Comparison of ENCODE assay signal across 1 cellular context in the genomic region with DNA sequence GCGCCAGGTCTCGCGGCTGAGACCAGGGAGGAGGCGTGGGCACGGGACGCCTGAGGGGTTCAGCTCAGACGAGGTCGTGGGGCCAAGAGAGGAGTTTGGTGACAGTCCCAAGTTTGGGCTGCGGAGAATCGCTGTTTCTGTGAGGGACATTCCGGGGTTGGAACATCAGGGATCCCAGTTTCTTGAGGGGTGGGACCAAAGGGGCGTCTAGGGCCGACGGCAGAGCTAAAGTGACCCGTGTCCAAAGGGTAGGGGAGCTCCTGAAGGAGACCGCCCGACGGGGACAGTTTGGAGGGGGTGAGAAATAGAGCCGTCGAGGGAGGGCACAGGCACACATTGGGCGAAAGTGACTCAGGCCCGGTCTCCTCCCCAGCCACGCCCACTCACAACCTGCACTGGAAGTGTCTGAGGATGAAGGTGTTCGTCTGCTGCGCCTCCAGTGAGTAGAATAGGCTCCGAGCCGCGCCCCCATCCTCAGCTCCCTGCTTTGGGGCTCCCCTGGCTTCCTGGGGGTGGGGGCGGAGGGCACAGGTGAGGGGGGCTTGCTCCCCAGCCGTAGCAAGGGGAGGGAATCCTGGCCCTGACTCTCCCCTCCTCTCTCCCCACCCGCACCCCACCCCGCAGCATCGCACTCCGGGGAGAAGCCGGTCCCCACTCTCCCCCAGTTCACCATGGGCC.
TF ChIP-seq lines count a peak whose summit lies in the region.

No MANE protein-coding gene starts in this region.

TF ChIP-seq in K562, 482 proteins besides CTCF, POLR2A, EP300 and RAD21 (continued from another document):
- TF ChIP-seq, protein P1, sequence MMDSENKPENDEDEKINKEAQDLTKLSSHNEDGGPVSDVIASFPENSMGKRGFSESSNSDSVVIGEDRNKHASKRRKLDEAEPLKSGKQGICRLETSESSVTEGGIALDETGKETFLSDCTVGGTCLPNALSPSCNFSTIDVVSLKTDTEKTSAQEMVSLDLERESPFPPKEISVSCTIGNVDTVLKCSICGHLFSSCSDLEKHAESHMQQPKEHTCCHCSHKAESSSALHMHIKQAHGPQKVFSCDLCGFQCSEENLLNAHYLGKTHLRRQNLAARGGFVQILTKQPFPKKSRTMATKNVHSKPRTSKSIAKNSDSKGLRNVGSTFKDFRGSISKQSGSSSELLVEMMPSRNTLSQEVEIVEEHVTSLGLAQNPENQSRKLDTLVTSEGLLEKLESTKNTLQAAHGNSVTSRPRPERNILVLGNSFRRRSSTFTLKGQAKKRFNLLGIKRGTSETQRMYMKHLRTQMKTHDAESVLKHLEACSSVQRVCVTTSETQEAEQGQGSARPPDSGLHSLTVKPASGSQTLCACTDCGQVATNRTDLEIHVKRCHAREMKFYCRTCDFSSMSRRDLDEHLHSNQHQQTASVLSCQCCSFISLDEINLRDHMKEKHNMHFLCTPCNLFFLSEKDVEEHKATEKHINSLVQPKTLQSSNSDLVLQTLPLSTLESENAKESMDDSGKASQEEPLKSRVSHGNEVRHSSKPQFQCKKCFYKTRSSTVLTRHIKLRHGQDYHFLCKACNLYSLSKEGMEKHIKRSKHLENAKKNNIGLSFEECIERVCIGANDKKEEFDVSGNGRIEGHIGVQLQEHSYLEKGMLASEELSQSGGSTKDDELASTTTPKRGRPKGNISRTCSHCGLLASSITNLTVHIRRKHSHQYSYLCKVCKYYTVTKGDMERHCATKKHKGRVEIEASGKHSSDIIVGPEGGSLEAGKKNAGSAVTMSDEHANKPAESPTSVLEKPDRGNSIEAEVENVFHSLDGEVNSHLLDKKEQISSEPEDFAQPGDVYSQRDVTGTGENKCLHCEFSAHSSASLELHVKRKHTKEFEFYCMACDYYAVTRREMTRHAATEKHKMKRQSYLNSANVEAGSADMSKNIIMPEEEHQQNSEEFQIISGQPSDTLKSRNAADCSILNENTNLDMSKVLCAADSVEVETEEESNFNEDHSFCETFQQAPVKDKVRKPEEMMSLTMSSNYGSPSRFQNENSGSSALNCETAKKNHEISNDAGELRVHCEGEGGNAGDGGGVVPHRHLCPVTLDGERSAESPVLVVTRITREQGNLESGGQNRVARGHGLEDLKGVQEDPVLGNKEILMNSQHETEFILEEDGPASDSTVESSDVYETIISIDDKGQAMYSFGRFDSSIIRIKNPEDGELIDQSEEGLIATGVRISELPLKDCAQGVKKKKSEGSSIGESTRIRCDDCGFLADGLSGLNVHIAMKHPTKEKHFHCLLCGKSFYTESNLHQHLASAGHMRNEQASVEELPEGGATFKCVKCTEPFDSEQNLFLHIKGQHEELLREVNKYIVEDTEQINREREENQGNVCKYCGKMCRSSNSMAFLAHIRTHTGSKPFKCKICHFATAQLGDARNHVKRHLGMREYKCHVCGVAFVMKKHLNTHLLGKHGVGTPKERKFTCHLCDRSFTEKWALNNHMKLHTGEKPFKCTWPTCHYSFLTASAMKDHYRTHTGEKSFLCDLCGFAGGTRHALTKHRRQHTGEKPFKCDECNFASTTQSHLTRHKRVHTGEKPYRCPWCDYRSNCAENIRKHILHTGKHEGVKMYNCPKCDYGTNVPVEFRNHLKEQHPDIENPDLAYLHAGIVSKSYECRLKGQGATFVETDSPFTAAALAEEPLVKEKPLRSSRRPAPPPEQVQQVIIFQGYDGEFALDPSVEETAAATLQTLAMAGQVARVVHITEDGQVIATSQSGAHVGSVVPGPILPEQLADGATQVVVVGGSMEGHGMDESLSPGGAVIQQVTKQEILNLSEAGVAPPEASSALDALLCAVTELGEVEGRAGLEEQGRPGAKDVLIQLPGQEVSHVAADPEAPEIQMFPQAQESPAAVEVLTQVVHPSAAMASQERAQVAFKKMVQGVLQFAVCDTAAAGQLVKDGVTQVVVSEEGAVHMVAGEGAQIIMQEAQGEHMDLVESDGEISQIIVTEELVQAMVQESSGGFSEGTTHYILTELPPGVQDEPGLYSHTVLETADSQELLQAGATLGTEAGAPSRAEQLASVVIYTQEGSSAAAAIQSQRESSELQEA (IDR thresholded peaks at IDR 0.05; ENCODE audit: low read depth) = no peak
- TF ChIP-seq MCM3 (IDR thresholded peaks at IDR 0.05) = no peak
- TF ChIP-seq ZNF224 (CRISPR knock-in tag; IDR thresholded peaks at IDR 0.05) = no peak
- TF ChIP-seq, protein P2, sequence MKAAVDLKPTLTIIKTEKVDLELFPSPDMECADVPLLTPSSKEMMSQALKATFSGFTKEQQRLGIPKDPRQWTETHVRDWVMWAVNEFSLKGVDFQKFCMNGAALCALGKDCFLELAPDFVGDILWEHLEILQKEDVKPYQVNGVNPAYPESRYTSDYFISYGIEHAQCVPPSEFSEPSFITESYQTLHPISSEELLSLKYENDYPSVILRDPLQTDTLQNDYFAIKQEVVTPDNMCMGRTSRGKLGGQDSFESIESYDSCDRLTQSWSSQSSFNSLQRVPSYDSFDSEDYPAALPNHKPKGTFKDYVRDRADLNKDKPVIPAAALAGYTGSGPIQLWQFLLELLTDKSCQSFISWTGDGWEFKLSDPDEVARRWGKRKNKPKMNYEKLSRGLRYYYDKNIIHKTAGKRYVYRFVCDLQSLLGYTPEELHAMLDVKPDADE (conservative IDR thresholded peaks at IDR 0.05; ENCODE audit: control insufficient read depth, low read depth, low read length) = 0 out of 2 replicates have a peak, but pooled peaks have one; percentile 27
- TF ChIP-seq PHF8 (IDR thresholded peaks at IDR 0.05; ENCODE audit: borderline replicate concordance, low read length) = peak; percentile 23; the same call in 1 of the 2 replicates
- TF ChIP-seq ZSCAN29 (IDR thresholded peaks at IDR 0.05) = no peak
- TF ChIP-seq KHSRP (IDR thresholded peaks at IDR 0.05) = no peak
- peak; percentile 43; the same call in 1 of the 2 replicates for TF ChIP-seq EGR1 (conservative IDR thresholded peaks at IDR 0.05)
- TF ChIP-seq, protein P3, sequence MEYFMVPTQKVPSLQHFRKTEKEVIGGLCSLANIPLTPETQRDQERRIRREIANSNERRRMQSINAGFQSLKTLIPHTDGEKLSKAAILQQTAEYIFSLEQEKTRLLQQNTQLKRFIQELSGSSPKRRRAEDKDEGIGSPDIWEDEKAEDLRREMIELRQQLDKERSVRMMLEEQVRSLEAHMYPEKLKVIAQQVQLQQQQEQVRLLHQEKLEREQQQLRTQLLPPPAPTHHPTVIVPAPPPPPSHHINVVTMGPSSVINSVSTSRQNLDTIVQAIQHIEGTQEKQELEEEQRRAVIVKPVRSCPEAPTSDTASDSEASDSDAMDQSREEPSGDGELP (CRISPR knock-in tag; IDR thresholded peaks at IDR 0.05; ENCODE audit: borderline replicate concordance) = no peak
- TF ChIP-seq, protein P4, sequence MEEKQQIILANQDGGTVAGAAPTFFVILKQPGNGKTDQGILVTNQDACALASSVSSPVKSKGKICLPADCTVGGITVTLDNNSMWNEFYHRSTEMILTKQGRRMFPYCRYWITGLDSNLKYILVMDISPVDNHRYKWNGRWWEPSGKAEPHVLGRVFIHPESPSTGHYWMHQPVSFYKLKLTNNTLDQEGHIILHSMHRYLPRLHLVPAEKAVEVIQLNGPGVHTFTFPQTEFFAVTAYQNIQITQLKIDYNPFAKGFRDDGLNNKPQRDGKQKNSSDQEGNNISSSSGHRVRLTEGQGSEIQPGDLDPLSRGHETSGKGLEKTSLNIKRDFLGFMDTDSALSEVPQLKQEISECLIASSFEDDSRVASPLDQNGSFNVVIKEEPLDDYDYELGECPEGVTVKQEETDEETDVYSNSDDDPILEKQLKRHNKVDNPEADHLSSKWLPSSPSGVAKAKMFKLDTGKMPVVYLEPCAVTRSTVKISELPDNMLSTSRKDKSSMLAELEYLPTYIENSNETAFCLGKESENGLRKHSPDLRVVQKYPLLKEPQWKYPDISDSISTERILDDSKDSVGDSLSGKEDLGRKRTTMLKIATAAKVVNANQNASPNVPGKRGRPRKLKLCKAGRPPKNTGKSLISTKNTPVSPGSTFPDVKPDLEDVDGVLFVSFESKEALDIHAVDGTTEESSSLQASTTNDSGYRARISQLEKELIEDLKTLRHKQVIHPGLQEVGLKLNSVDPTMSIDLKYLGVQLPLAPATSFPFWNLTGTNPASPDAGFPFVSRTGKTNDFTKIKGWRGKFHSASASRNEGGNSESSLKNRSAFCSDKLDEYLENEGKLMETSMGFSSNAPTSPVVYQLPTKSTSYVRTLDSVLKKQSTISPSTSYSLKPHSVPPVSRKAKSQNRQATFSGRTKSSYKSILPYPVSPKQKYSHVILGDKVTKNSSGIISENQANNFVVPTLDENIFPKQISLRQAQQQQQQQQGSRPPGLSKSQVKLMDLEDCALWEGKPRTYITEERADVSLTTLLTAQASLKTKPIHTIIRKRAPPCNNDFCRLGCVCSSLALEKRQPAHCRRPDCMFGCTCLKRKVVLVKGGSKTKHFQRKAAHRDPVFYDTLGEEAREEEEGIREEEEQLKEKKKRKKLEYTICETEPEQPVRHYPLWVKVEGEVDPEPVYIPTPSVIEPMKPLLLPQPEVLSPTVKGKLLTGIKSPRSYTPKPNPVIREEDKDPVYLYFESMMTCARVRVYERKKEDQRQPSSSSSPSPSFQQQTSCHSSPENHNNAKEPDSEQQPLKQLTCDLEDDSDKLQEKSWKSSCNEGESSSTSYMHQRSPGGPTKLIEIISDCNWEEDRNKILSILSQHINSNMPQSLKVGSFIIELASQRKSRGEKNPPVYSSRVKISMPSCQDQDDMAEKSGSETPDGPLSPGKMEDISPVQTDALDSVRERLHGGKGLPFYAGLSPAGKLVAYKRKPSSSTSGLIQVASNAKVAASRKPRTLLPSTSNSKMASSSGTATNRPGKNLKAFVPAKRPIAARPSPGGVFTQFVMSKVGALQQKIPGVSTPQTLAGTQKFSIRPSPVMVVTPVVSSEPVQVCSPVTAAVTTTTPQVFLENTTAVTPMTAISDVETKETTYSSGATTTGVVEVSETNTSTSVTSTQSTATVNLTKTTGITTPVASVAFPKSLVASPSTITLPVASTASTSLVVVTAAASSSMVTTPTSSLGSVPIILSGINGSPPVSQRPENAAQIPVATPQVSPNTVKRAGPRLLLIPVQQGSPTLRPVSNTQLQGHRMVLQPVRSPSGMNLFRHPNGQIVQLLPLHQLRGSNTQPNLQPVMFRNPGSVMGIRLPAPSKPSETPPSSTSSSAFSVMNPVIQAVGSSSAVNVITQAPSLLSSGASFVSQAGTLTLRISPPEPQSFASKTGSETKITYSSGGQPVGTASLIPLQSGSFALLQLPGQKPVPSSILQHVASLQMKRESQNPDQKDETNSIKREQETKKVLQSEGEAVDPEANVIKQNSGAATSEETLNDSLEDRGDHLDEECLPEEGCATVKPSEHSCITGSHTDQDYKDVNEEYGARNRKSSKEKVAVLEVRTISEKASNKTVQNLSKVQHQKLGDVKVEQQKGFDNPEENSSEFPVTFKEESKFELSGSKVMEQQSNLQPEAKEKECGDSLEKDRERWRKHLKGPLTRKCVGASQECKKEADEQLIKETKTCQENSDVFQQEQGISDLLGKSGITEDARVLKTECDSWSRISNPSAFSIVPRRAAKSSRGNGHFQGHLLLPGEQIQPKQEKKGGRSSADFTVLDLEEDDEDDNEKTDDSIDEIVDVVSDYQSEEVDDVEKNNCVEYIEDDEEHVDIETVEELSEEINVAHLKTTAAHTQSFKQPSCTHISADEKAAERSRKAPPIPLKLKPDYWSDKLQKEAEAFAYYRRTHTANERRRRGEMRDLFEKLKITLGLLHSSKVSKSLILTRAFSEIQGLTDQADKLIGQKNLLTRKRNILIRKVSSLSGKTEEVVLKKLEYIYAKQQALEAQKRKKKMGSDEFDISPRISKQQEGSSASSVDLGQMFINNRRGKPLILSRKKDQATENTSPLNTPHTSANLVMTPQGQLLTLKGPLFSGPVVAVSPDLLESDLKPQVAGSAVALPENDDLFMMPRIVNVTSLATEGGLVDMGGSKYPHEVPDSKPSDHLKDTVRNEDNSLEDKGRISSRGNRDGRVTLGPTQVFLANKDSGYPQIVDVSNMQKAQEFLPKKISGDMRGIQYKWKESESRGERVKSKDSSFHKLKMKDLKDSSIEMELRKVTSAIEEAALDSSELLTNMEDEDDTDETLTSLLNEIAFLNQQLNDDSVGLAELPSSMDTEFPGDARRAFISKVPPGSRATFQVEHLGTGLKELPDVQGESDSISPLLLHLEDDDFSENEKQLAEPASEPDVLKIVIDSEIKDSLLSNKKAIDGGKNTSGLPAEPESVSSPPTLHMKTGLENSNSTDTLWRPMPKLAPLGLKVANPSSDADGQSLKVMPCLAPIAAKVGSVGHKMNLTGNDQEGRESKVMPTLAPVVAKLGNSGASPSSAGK (IDR thresholded peaks at IDR 0.05) = peak; percentile 63; the same call in 1 of the 2 replicates
- no peak for TF ChIP-seq ZNF644 (tag; IDR thresholded peaks at IDR 0.05; ENCODE audit: low read depth)
- TF ChIP-seq TEAD4 (IDR thresholded peaks at IDR 0.05; ENCODE audit: low read length) = 0 out of 2 replicates have a peak, but pooled peaks have one; percentile 19
- no peak for TF ChIP-seq TEAD4 (CRISPR knock-in tag; IDR thresholded peaks at IDR 0.05; ENCODE audit: borderline replicate concordance)
- TF ChIP-seq, protein P5, sequence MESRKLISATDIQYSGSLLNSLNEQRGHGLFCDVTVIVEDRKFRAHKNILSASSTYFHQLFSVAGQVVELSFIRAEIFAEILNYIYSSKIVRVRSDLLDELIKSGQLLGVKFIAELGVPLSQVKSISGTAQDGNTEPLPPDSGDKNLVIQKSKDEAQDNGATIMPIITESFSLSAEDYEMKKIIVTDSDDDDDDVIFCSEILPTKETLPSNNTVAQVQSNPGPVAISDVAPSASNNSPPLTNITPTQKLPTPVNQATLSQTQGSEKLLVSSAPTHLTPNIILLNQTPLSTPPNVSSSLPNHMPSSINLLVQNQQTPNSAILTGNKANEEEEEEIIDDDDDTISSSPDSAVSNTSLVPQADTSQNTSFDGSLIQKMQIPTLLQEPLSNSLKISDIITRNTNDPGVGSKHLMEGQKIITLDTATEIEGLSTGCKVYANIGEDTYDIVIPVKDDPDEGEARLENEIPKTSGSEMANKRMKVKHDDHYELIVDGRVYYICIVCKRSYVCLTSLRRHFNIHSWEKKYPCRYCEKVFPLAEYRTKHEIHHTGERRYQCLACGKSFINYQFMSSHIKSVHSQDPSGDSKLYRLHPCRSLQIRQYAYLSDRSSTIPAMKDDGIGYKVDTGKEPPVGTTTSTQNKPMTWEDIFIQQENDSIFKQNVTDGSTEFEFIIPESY (CRISPR knock-in tag; IDR thresholded peaks at IDR 0.05) = no peak
- TF ChIP-seq ZNF197 (CRISPR knock-in tag; IDR thresholded peaks at IDR 0.05; ENCODE audit: low read depth) = no peak
- 0 out of 2 replicates have a peak, but pooled peaks have one; percentile 6 for TF ChIP-seq NFE2 (IDR thresholded peaks at IDR 0.05; ENCODE audit: low read depth)
- TF ChIP-seq ZNF311 (CRISPR knock-in tag; IDR thresholded peaks at IDR 0.05) = no peak
- TF ChIP-seq POLR2G (IDR thresholded peaks at IDR 0.05; ENCODE audit: low read depth, low read length) = 0 out of 2 replicates have a peak, but pooled peaks have one; percentile 3
- TF ChIP-seq NR2C1 (IDR thresholded peaks at IDR 0.05) = no peak
- TF ChIP-seq NR2C1 (tag; IDR thresholded peaks at IDR 0.05) = no peak
- TF ChIP-seq, protein P6, sequence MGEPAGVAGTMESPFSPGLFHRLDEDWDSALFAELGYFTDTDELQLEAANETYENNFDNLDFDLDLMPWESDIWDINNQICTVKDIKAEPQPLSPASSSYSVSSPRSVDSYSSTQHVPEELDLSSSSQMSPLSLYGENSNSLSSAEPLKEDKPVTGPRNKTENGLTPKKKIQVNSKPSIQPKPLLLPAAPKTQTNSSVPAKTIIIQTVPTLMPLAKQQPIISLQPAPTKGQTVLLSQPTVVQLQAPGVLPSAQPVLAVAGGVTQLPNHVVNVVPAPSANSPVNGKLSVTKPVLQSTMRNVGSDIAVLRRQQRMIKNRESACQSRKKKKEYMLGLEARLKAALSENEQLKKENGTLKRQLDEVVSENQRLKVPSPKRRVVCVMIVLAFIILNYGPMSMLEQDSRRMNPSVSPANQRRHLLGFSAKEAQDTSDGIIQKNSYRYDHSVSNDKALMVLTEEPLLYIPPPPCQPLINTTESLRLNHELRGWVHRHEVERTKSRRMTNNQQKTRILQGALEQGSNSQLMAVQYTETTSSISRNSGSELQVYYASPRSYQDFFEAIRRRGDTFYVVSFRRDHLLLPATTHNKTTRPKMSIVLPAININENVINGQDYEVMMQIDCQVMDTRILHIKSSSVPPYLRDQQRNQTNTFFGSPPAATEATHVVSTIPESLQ (CRISPR knock-in tag; IDR thresholded peaks at IDR 0.05) = no peak
- no peak for TF ChIP-seq ZNF75A (CRISPR knock-in tag; IDR thresholded peaks at IDR 0.05)
